In the genomic region with DNA sequence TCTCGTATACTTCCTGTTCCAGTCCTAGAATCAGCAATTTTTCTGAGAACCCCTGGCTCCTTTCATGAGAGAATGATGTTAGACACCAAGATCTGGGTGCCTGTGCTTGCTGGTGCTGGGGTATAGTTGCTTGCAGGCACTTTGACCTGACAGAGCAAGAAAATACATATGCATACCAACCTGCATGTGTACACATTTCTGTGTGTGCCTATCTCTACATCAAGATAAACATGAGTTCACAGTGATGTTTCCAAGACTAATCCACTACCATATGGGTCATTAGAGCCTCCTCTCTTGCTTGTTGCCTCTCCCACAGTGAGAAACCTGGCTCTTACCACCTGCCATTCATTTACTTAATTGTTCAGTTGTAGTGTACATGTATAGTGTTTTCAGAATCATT, we compare ENCODE assay signal across 26 cellular contexts.
DNase-seq lines count a peak whose midpoint lies in the region; ATAC-seq and TF ChIP-seq lines count a peak whose summit lies in the region.
"Had no signal": no experiment of that assay in that cellular context is flagged by ENCODE, and none has a peak within 500 bp of the region (broad histone marks: within the 10 kb centered on the region; RNA-seq: fewer than 3 reads in every experiment).

No MANE protein-coding gene starts in this region.

- no peak overlapping the region for H2AFZ ChIP-seq in hepatocyte

- no peaks in the 10 kb centered on the region for H4K20me1 ChIP-seq in hepatocyte (ENCODE audit: insufficient read depth, poor library complexity, severe bottlenecking)
- H4K20me1 ChIP-seq: BLaER1 had no signal

- WGBS in hepatocyte (ENCODE audit: low lambda C conversion rate, missing lambda C conversion rate) = 88% methylated on average over 1 of the region's 1 CpG

- no peaks in the 10 kb centered on the region for H3K36me3 ChIP-seq in hepatocyte (replicated peaks; ENCODE audit: insufficient read depth, low read depth)
- H3K36me3 ChIP-seq: BLaER1 had no signal

- H3K27ac ChIP-seq in hepatocyte (peak overlapping the region; percentile 25), temporal lobe (ENCODE audit: low read depth, low read length) (peak overlapping the region; percentile 25)
- H3K27ac ChIP-seq: 22Rv1, BLaER1, SK-N-MC had no signal

- peaks cover 21% of the 10 kb centered on the region for H3K4me1 ChIP-seq in hepatocyte (ENCODE audit: insufficient read depth)
- H3K4me1 ChIP-seq: BLaER1 had no signal

- H3K27me3 ChIP-seq in hepatocyte = no peaks in the 10 kb centered on the region
- H3K27me3 ChIP-seq: BLaER1 had no signal

- H3K79me2 ChIP-seq in hepatocyte = no peaks in the 10 kb centered on the region

- ATAC-seq in GM21825 (IDR thresholded peaks at IDR 0.05; ENCODE audit: unreplicated experiment) = no peak
- no peak for ATAC-seq in HG03045 (IDR thresholded peaks at IDR 0.05; ENCODE audit: unreplicated experiment)
- ATAC-seq: CD8-positive, alpha-beta T cell; PC-3 had no signal

- H3K9me2 ChIP-seq in hepatocyte (replicated peaks; ENCODE audit: insufficient read depth) = no peaks in the 10 kb centered on the region

- no peak overlapping the region for H3K4me3 ChIP-seq in hepatocyte
- H3K4me3 ChIP-seq: BLaER1, SK-N-MC had no signal

- TF ChIP-seq CTCF in hepatocyte (IDR thresholded peaks at IDR 0.05; ENCODE audit: poor library complexity) = no peak

- H3K9me3 ChIP-seq in hepatocyte (ENCODE audit: low read depth) = no peaks in the 10 kb centered on the region
- H3K9me3 ChIP-seq: BLaER1 had no signal

- DNase-seq in DMS 273 (lab: John Stamatoyannopoulos, UW; ENCODE audit: unreplicated experiment) (peak; percentile 53), DMS 273 treated with DMSO at 0.1 percent for 48 hours (lab: John Stamatoyannopoulos, UW) (no peak), NCI-H524 (lab: John Stamatoyannopoulos, UW) (peak; percentile 7 to 81), hepatocyte (ENCODE audit: low spot score) (no peak), NCI-H1694 (lab: John Stamatoyannopoulos, UW) (no peak)
- DNase-seq: ACHN; Calu3; CD8-positive, alpha-beta T cell; DMS53; GDM1; H7; KBM-7; NCI-H1092; NCI-H1436; NCI-H2029; NCI-H2227 treated with DMSO at 0.1 percent for 48 hours; NCI-H510A treated with DMSO at 0.1 percent for 48 hours; PC-3; Right ventricle myocardium superior; SW 1271 had no signal

- no peak overlapping the region for H3K4me2 ChIP-seq in hepatocyte
- H3K4me2 ChIP-seq: BLaER1 had no signal

Comparison
In these comparisons a context has a peak if more than half of its experiments do, and no peak if none do; other contexts are left out.
1. DNase-seq: peak in DMS 273 (single experiment) and NCI-H524 (2 of 2); none in DMS 273 treated with DMSO at 0.1 percent for 48 hours (single experiment), hepatocyte (single experiment) and NCI-H1694 (single experiment).